22 cellular contexts compared by ENCODE assay signal in the genomic region with DNA sequence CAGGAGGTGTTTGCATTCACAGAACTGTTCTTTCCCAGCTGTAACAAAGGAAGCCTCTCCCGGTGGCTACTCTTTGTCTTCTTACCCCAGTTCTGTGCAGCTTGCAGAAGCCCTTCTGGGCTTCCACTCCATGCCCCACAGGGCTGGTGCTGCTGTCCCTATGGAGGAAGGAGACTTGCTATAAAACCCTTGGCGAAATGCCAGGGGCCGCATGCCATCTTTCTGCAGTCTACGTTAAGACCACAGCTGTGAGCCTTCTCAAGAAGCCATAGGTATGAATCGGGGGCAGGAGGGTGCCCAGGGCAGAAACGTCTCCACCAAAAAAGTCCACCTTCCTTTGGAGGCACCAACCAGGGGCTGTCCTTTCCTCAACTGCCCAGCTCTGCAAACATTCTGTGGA. TPM values are rescaled to one million over a fixed set of nuclear protein-coding genes. Genes with fewer than 3 reads are reported as not detected.
DNase-seq lines count a peak whose midpoint lies in the region; ATAC-seq and TF ChIP-seq lines count a peak whose summit lies in the region.
"Had no signal": no experiment of that assay in that cellular context is flagged by ENCODE, and none has a peak within 500 bp of the region (broad histone marks: within the 10 kb centered on the region; RNA-seq: fewer than 3 reads in every experiment).

No MANE protein-coding gene starts in this region.

- no peaks in the 10 kb centered on the region for H3K9me3 Mint-ChIP-seq in CD14-positive monocyte
- H3K9me3 Mint-ChIP-seq: natural killer cell; T-helper 1 cell treated with Interleukin-12 subunit alpha and Interleukin-12 subunit beta and Interleukin-4 antibody, amounts not matched to agents 30 μg/mL and 1 μg/mL, for 36 hours had no signal

- TF ChIP-seq CTCF in CD14-positive monocyte (IDR thresholded peaks at IDR 0.05) (no peak), fibroblast of villous mesenchyme (IDR thresholded peaks at IDR 0.05; ENCODE audit: insufficient read depth, low read depth, low read length) (no peak)

- no peak for ATAC-seq in GM18867 (IDR thresholded peaks at IDR 0.05; ENCODE audit: unreplicated experiment)
- ATAC-seq: activated CD4-positive, alpha-beta T cell treated with anti-CD3 and anti-CD28 coated beads for 36 hours; left ventricle myocardium superior; natural killer cell had no signal

- peak overlapping the region in 4 of 7 donors; percentile 23 to 60 (median 44) for H3K27ac Mint-ChIP-seq in CD14-positive monocyte
- H3K27ac Mint-ChIP-seq: activated CD4-positive, alpha-beta T cell treated with anti-CD3 and anti-CD28 coated beads for 36 hours; T-helper 1 cell treated with Interleukin-12 subunit alpha and Interleukin-12 subunit beta and Interleukin-4 antibody, amounts not matched to agents 30 μg/mL and 1 μg/mL, for 36 hours had no signal

- H3K36me3 Mint-ChIP-seq in CD14-positive monocyte, result peaks cover 62 to 74% of the 10 kb centered on the region in 2 donors

- intact Hi-C loops in CD14-positive monocyte (cut with micrococcal nuclease), result no loop called here

- peaks cover 0 to 2% (median 0%) of the 10 kb centered on the region in 3 donors for H3K27me3 Mint-ChIP-seq in CD14-positive monocyte (ENCODE audit: low read depth in 3 of 3)
- H3K27me3 Mint-ChIP-seq: activated CD4-positive, alpha-beta T cell treated with anti-CD3 and anti-CD28 coated beads for 36 hours had no signal

- no peak overlapping the region for H3K4me3 Mint-ChIP-seq in CD14-positive monocyte
- H3K4me3 Mint-ChIP-seq: activated CD4-positive, alpha-beta T cell treated with anti-CD3 and anti-CD28 coated beads for 36 hours; natural killer cell; T-helper 1 cell treated with Interleukin-12 subunit alpha and Interleukin-12 subunit beta and Interleukin-4 antibody, amounts not matched to agents 30 μg/mL and 1 μg/mL, for 36 hours had no signal

- DNase-seq in DMS 273 (lab: John Stamatoyannopoulos, UW; ENCODE audit: unreplicated experiment) (peak; percentile 50), DMS 273 treated with DMSO at 0.1 percent for 48 hours (lab: John Stamatoyannopoulos, UW) (no peak), CD14-positive monocyte (ENCODE audit: low spot score) (no peak), NCI-H69 (lab: John Stamatoyannopoulos, UW) (peak; percentile 51), fibroblast of villous mesenchyme (ENCODE audit: low read depth) (peak; percentile 3), EL (no peak), SHP77 treated with DMSO at 0.1 percent for 48 hours (lab: John Stamatoyannopoulos, UW) (no peak)
- DNase-seq: activated CD4-positive, alpha-beta T cell treated with anti-CD3 and anti-CD28 coated beads for 36 hours; activated CD8-positive, alpha-beta memory T cell treated with anti-CD3 and anti-CD28 coated beads for 24 hours; activated naive CD4-positive, alpha-beta T cell treated with Interleukin-2 at 50 U/mL for 16 hours; Caco-2; HCEC 1CT; left ventricle myocardium superior; natural killer cell; NCI-H1436; NCI-H2107; NCI-H510A; SK-N-SH; stomach; tibial artery had no signal

- H3K4me3 ChIP-seq in fibroblast of villous mesenchyme (ENCODE audit: low read depth, low read length), result no peak overlapping the region
- H3K4me3 ChIP-seq: stomach, tibial artery had no signal

- peaks cover 21% of the 10 kb centered on the region for H3K4me1 Mint-ChIP-seq in CD14-positive monocyte
- H3K4me1 Mint-ChIP-seq: natural killer cell had no signal

RNA-seq across cellular contexts. Expression of gene RASSF2, which starts 41.0 kb away (rescaled TPM):
- polyA plus RNA-seq in CD14-positive monocyte, result 100 to 1,000 TPM; 167 to 214 TPM
- 1.9 and 2.2 TPM in 2 replicates for total RNA-seq in fibroblast of villous mesenchyme

Comparison
In these comparisons a context has a peak if more than half of its experiments do, and no peak if none do; other contexts are left out.
1. DNase-seq: peak in DMS 273 (single experiment), NCI-H69 (single experiment) and fibroblast of villous mesenchyme (single experiment); none in DMS 273 treated with DMSO at 0.1 percent for 48 hours (single experiment), CD14-positive monocyte (single experiment), EL (single experiment) and SHP77 treated with DMSO at 0.1 percent for 48 hours (single experiment).